20 cellular contexts compared by ENCODE assay signal in genomic region chr7:79430391-79430790, GRCh38.
"Had no signal": no experiment of that assay in that cellular context is flagged by ENCODE, and none has a peak within 500 bp of the region (broad histone marks: within the 10 kb centered on the region; RNA-seq: fewer than 3 reads in every experiment).

No MANE protein-coding gene starts in this region.

- H3K27ac ChIP-seq: HL-60, RWPE1 had no signal

- FAIRE-seq: HTR-8/SVneo had no signal

- H3K9me3 ChIP-seq: SK-N-SH had no signal

- DNase-seq: KBM-7, MV-4-11, NCI-H1048, NCI-H1105, NCI-H1417 treated with DMSO at 0.1 percent for 48 hours, NCI-H146, NCI-H1694 treated with DMSO at 0.1 percent for 48 hours, NCI-H1930, NCI-H2081, NCI-H2107, NCI-H2227 treated with DMSO at 0.1 percent for 48 hours, NCI-H510A, NCI-H524 treated with DMSO at 0.1 percent for 48 hours, NCI-H69, NCI-H774, SHP77, SK-N-SH had no signal
